Comparison of ENCODE assay signal across 8 cellular contexts in genomic region chr2:226701052-226701451, GRCh38.
DNase-seq lines count a peak whose midpoint lies in the region; ATAC-seq and TF ChIP-seq lines count a peak whose summit lies in the region.

No MANE protein-coding gene starts in this region.

- no peaks in the 10 kb centered on the region for H3K36me3 Mint-ChIP-seq in effector memory CD8-positive, alpha-beta T cell (ENCODE audit: insufficient read depth)

- H3K4me1 Mint-ChIP-seq in effector memory CD8-positive, alpha-beta T cell (ENCODE audit: low read depth in 2 of 2): no peaks in the 10 kb centered on the region

- H3K27ac Mint-ChIP-seq in effector memory CD8-positive, alpha-beta T cell: no peak overlapping the region

- no peak overlapping the region for H3K4me3 Mint-ChIP-seq in effector memory CD8-positive, alpha-beta T cell

- H3K27ac ChIP-seq in HL-60 (replicated peaks): 0 out of 2 replicates have a peak overlapping the region, but pooled peaks have one; percentile 11

- TF ChIP-seq CTCF in HL-60 (IDR thresholded peaks at IDR 0.05; ENCODE audit: insufficient read depth, low read length) (no peak), GM10266 (IDR thresholded peaks at IDR 0.05; ENCODE audit: control insufficient read depth, insufficient read depth, low read depth, missing control alignments) (no peak)

- no peaks in the 10 kb centered on the region for H3K9me3 Mint-ChIP-seq in effector memory CD8-positive, alpha-beta T cell

- peak; percentile 83 for ATAC-seq in GM21360 (IDR thresholded peaks at IDR 0.05; ENCODE audit: unreplicated experiment)
- no peak for ATAC-seq in effector memory CD8-positive, alpha-beta T cell (replicated peaks)
- no peak for ATAC-seq in GM19452 (IDR thresholded peaks at IDR 0.05; ENCODE audit: unreplicated experiment)

- H3K4me3 ChIP-seq in HL-60 (replicated peaks; ENCODE audit: insufficient read depth, low read length): no peak overlapping the region

- peaks cover 19 to 21% of the 10 kb centered on the region in 2 donors for H3K27me3 Mint-ChIP-seq in effector memory CD8-positive, alpha-beta T cell

- H3K27me3 ChIP-seq in HL-60 (ENCODE audit: insufficient read depth, poor library complexity, severe bottlenecking): no peaks in the 10 kb centered on the region

- peak; percentile 39 for DNase-seq in AG08396 (ENCODE audit: low spot score)
- peak; percentile 76 to 85 for DNase-seq in HL-60 (ENCODE audit: low read depth in 1 of 2, low spot score in 1 of 2)
- peak; percentile 20 for DNase-seq in brain pericyte (ENCODE audit: low read depth, low spot score)
- DNase-seq in effector memory CD8-positive, alpha-beta T cell: no peak
- DNase-seq in GM10266 (ENCODE audit: extremely low spot score): no peak
- DNase-seq in central memory CD4-positive, alpha-beta T cell: no peak

Comparison
In these comparisons a context has a peak if more than half of its experiments do, and no peak if none do; other contexts are left out.
1. DNase-seq: peak in AG08396 (single experiment), HL-60 (2 of 2) and brain pericyte (single experiment); none in effector memory CD8-positive, alpha-beta T cell (0 of 3), GM10266 (single experiment) and central memory CD4-positive, alpha-beta T cell (single experiment).